Comparison of ENCODE assay signal across 8 cellular contexts in genomic region chr15:74780983-74781672, GRCh38. TPM values are rescaled to one million over a fixed set of nuclear protein-coding genes. Genes with fewer than 3 reads are reported as not detected.
DNase-seq lines count a peak whose midpoint lies in the region; ATAC-seq, FAIRE-seq and TF ChIP-seq lines count a peak whose summit lies in the region.

No MANE protein-coding gene starts in this region.

- no peak for TF ChIP-seq CTCF in GM12878 (IDR thresholded peaks at IDR 0.05 in 2 of 3, conservative IDR thresholded peaks at IDR 0.05 in 1 of 3; ENCODE audit: control insufficient read depth in 2 of 3, extremely low read depth in 1 of 3, insufficient read depth in 1 of 3, low read depth in 3 of 3, low read length in 3 of 3)
- TF ChIP-seq CTCF in lung (IDR thresholded peaks at IDR 0.05; ENCODE audit: control extremely low read depth, extremely low read depth): no peak
- peak in 1 of 6 experiments; percentile 6 for TF ChIP-seq CTCF in upper lobe of left lung (IDR thresholded peaks at IDR 0.05)

- peak overlapping the region; percentile 99 for H3K4me2 ChIP-seq in GM12878 (ENCODE audit: control insufficient read depth, insufficient read depth)

- TF ChIP-seq RAD21 in GM12878 (IDR thresholded peaks at IDR 0.05; ENCODE audit: insufficient read depth, low read depth, low read length): no peak

- peaks cover 60% of the 10 kb centered on the region for H3K79me2 ChIP-seq in GM12878 (ENCODE audit: control insufficient read depth, insufficient read depth, low read length)

- H3K27ac ChIP-seq in GM12878 (ENCODE audit: control insufficient read depth, insufficient read depth): peak overlapping the region; percentile 93
- peak overlapping the region in 1 of 2 donors; percentile 65 for H3K27ac ChIP-seq in lung (ENCODE audit: low read depth in 1 of 2, low read length in 1 of 2)
- H3K27ac ChIP-seq in upper lobe of left lung: peak overlapping the region; percentile 58 to 98 (median 70)

- H3K9me3 ChIP-seq in GM12878 (replicated peaks; ENCODE audit: control insufficient read depth, insufficient read depth, low read length) (no peaks in the 10 kb centered on the region), lung (ENCODE audit: control insufficient read depth in 2 of 2, insufficient read depth in 1 of 2, low read length in 1 of 2) (no peaks in the 10 kb centered on the region), upper lobe of left lung (no peaks in the 10 kb centered on the region)

- TF ChIP-seq POLR2A in GM12891 (IDR thresholded peaks at IDR 0.05; ENCODE audit: low read depth, low read length): peak; percentile 43; the same call in 1 of the 2 replicates
- peak; percentile 70 for TF ChIP-seq POLR2A in GM12878 (IDR thresholded peaks at IDR 0.05; ENCODE audit: low read depth, low read length)
- TF ChIP-seq POLR2A in upper lobe of left lung (IDR thresholded peaks at IDR 0.05): peak in 1 of 4 donors; percentile 39

- TF ChIP-seq EP300 in GM12878 (IDR thresholded peaks at IDR 0.05; ENCODE audit: borderline replicate concordance in 1 of 2, control insufficient read depth in 1 of 2, low read depth in 2 of 2, low read length in 2 of 2) (0 out of 4 replicates have a peak, but pooled peaks of 1 of the 2 experiments have one; percentile 27), upper lobe of left lung (IDR thresholded peaks at IDR 0.05) (no peak)

- FAIRE-seq in GM12891 (lab: Jason Lieb, UNC) (no peak), GM12878 (lab: Jason Lieb, UNC) (no peak)

- no peaks in the 10 kb centered on the region for H4K20me1 ChIP-seq in GM12878 (ENCODE audit: control insufficient read depth, insufficient read depth)

- WGBS in GM12878 (ENCODE audit: insufficient coverage, insufficient replicate concordance, low lambda C conversion rate, missing lambda C conversion rate): under 1% methylated on average over 18 of the region's 18 CpGs
- WGBS in lung, 2 donors: 6 to 14% methylated on average over 18 of the region's 18 CpGs
- 11 to 13% methylated on average over 18 of the region's 18 CpGs for WGBS in upper lobe of left lung, 2 donors

- RAD21 ChIA-PET in GM12878 (lab: Charles Lee; ENCODE audit: unreplicated experiment): interaction anchor here (0.6 to 25.2 kb wide), 4 partner anchors 1 to 93 kb away, joined by 3 to 1186 read pairs (median 600); partner anchors contain the start of genes CSK and SCAMP2

- peak overlapping the region; percentile 82 for H3K9ac ChIP-seq in GM12878 (ENCODE audit: control insufficient read depth, insufficient read depth, low read length)

- H3K4me1 ChIP-seq in GM12878 (ENCODE audit: control insufficient read depth, insufficient read depth, low read length): peaks cover 59% of the 10 kb centered on the region
- H3K4me1 ChIP-seq in lung (ENCODE audit: control insufficient read depth in 2 of 2, insufficient read depth in 2 of 2, low read length in 2 of 2): peaks cover 17 to 40% of the 10 kb centered on the region in 2 donors
- peaks cover 71 to 84% (median 77%) of the 10 kb centered on the region in 4 donors for H3K4me1 ChIP-seq in upper lobe of left lung

- SMC1A ChIA-PET in GM12878 (lab: Charles Lee; ENCODE audit: uncharacterized antibody, unreplicated experiment): interaction anchor here (1.3 to 17.6 kb wide), 7 partner anchors 9 to 396 kb away, joined by 3 to 811 read pairs (median 10); partner anchors contain the start of gene FAM219B

- no peaks in the 10 kb centered on the region for H3K27me3 ChIP-seq in GM12878 (replicated peaks in 1 of 2; ENCODE audit: control insufficient read depth in 2 of 2, insufficient read depth in 2 of 2, low read length in 1 of 2)
- H3K27me3 ChIP-seq in lung (ENCODE audit: control insufficient read depth, insufficient read depth): no peaks in the 10 kb centered on the region
- no peaks in the 10 kb centered on the region for H3K27me3 ChIP-seq in upper lobe of left lung

- H3K4me3 ChIP-seq in GM12878 (peak overlapping the region; percentile 89), lung (peak overlapping the region; percentile 34), upper lobe of left lung (peak overlapping the region; percentile 22 to 90 (median 88))

- peak overlapping the region; percentile 29; the same call in 1 of the 2 replicates for H2AFZ ChIP-seq in GM12878 (ENCODE audit: control insufficient read depth, low read depth, low read length)

- DNase-seq in GM12891 (ENCODE audit: insufficient read length, low spot score): no peak
- DNase-seq in NCI-H69 (lab: John Stamatoyannopoulos, UW): peak; percentile 27
- no peak for DNase-seq in GM12878 (ENCODE audit: low read depth, low spot score)
- no peak for DNase-seq in lung (ENCODE audit: low spot score)
- DNase-seq in upper lobe of left lung: peak in 1 of 2 donors; percentile 78
- DNase-seq in activated CD8-positive, alpha-beta memory T cell treated with anti-CD3 and anti-CD28 coated beads, Interleukin-2, amount 50 U/mL, for 48 hours: no peak

- BruUV-seq in GM12878 (replicated peaks; lab: Mats Ljungman, UMichigan): no TSS peak

- CTCF ChIA-PET in GM12878 (lab: Yijun Ruan, JAX): interaction anchor here (0.8 to 25.9 kb wide), 10 partner anchors 5 to 398 kb away, joined by 3 to 1288 read pairs (median 6); partner anchors contain the start of gene CSK

- in situ Hi-C loops in GM12878 (cut with MboI): loop anchor here (5.0 kb wide), 1 partner anchor 384 kb away; no protein-coding TSS in a partner anchor

- POLR2A ChIA-PET in GM12878 (lab: Charles Lee): interaction anchor here (0.5 to 17.5 kb wide), 7 partner anchors 8 to 378 kb away, joined by 3 to 602 read pairs (median 3); partner anchors contain the start of genes CLK3 and CSK

- ATAC-seq in GM12878: peak; percentile 16
- ATAC-seq in lung (ENCODE audit: insufficient read depth, low FRiP score): no peak
- ATAC-seq in upper lobe of left lung (ENCODE audit: low FRiP score in 2 of 2): peak in 1 of 2 donors; percentile 2
- no peak for ATAC-seq in HG03108 (IDR thresholded peaks at IDR 0.05; ENCODE audit: unreplicated experiment)
- ATAC-seq in GM18502 (IDR thresholded peaks at IDR 0.05; ENCODE audit: poor library complexity, unreplicated experiment): no peak

- H3K36me3 ChIP-seq in GM12878 (ENCODE audit: control insufficient read depth in 2 of 2, insufficient read depth in 2 of 2, low read length in 1 of 2): no peaks in the 10 kb centered on the region; a peak in 1 of 4 replicates
- peaks cover 0 to 2% of the 10 kb centered on the region in 2 donors for H3K36me3 ChIP-seq in lung (ENCODE audit: control insufficient read depth in 2 of 2, insufficient read depth in 2 of 2, low read length in 2 of 2)
- no peaks in the 10 kb centered on the region for H3K36me3 ChIP-seq in upper lobe of left lung

- intact Hi-C loops in GM12878 (cut with micrococcal nuclease; ENCODE audit: unreplicated experiment): loop anchor here (1.0 kb wide), 1 partner anchor 19 kb away; no protein-coding TSS in a partner anchor

RNA-seq across cellular contexts. Expression of gene CSK, which starts 0.8 kb away (rescaled TPM):
- 116 TPM for polyA plus RNA-seq in GM12891 (2012; ENCODE audit: low read depth, missing spikeins)
- 239 and 258 TPM in 2 replicates for total RNA-seq in GM12878 (2013; cell fraction: nucleolus; rRNA removed)
- total RNA-seq in GM12878 (2014; rRNA removed) (70.9 and 77.3 TPM in 2 replicates), GM12878 (2014; rRNA removed; fragmentation: Illumina TruSeq; extraction: Trizol) (68.1 and 70.9 TPM in 2 replicates), GM12878 (2021) (313 and 327 TPM in 2 replicates), lung (10 to 100 TPM; 39.7 to 82.9 TPM), upper lobe of left lung (100 to 1,000 TPM in 1 of 6 donors, 10 to 100 TPM in 5; 32.7 to 104 (median 64.8) TPM)
- 88.8 TPM for polyA plus RNA-seq in GM12878 (2011; ENCODE audit: low read depth)
- polyA plus RNA-seq in GM12878 (2011; rRNA removed) (54.2 and 107 TPM in 2 replicates), GM12878 (2014; fragmentation: Illumina TruSeq; extraction: Trizol) (39.6 and 132 TPM in 2 replicates), GM12878 (2014; fragmentation: Nextera tagmentation; extraction: Ambion mirVana) (10 to 100 TPM in 1 of 2 experiments, 1 to 10 TPM in 1; 3.4 to 11.5 TPM), GM12878 (2014; rRNA removed) (134 and 172 TPM in 2 replicates), GM12878 (2016; fragmentation: Nextera tagmentation; extraction: Ambion mirVana) (10 to 100 TPM; 53.4 to 74.3 TPM), lung (10 to 100 TPM; 40.9 to 99.1 TPM)
- polyA plus RNA-seq in GM12878 (2011; cell fraction: cytosol; rRNA removed): 137 and 141 TPM in 2 replicates
- polyA plus RNA-seq in GM12878 (2011; cell fraction: nucleus; rRNA removed): 436 and 515 TPM in 2 replicates
- polyA plus RNA-seq in GM12878 (2012): 170 and 175 TPM in 2 replicates
- 134 and 177 TPM in 2 replicates for polyA minus RNA-seq in GM12878 (2011; rRNA and poly(A)+ RNA removed)
- polyA minus RNA-seq in GM12878 (2011; cell fraction: cytosol; rRNA and poly(A)+ RNA removed): 98.8 and 103 TPM in 2 replicates
- 80.9 and 166 TPM in 2 replicates for polyA minus RNA-seq in GM12878 (2011; cell fraction: nucleus; rRNA and poly(A)+ RNA removed)

RNA-seq across cellular contexts. Expression of gene LMAN1L, which starts 31.5 kb away (rescaled TPM):
- polyA plus RNA-seq in GM12891 (2012; ENCODE audit: low read depth, missing spikeins): 0.28 TPM
- 0.47 and 0.61 TPM in 2 replicates for total RNA-seq in GM12878 (2013; cell fraction: nucleolus; rRNA removed)
- total RNA-seq in GM12878 (2014; rRNA removed) (not detected in 2 replicates), GM12878 (2014; rRNA removed; fragmentation: Illumina TruSeq; extraction: Trizol) (not detected in 2 replicates), GM12878 (2021) (not detected in 2 replicates), lung (under 1 TPM in 1 of 2 donors, not detected in 1; 0.31 TPM), upper lobe of left lung (1 to 10 TPM in 1 of 6 donors, not detected in 5; 1.0 TPM)
- not detected for polyA plus RNA-seq in GM12878 (2011; ENCODE audit: low read depth)
- polyA plus RNA-seq in GM12878 (2011; rRNA removed) (not detected in 2 replicates), GM12878 (2014; fragmentation: Illumina TruSeq; extraction: Trizol) (not detected in 2 replicates), GM12878 (2014; fragmentation: Nextera tagmentation; extraction: Ambion mirVana) (not detected), GM12878 (2014; rRNA removed) (not detected in 2 replicates), GM12878 (2016; fragmentation: Nextera tagmentation; extraction: Ambion mirVana) (not detected), lung (under 1 TPM in 1 of 2 donors, not detected in 1; 0.11 TPM)
- polyA plus RNA-seq in GM12878 (2011; cell fraction: cytosol; rRNA removed): not detected in 2 replicates
- 0.16 and 0.76 TPM in 2 replicates for polyA plus RNA-seq in GM12878 (2011; cell fraction: nucleus; rRNA removed)
- 0.20 and 0.32 TPM in 2 replicates for polyA plus RNA-seq in GM12878 (2012)
- polyA minus RNA-seq in GM12878 (2011; rRNA and poly(A)+ RNA removed): 0.29 TPM in 1 of 2 replicates, not detected in the other
- polyA minus RNA-seq in GM12878 (2011; cell fraction: cytosol; rRNA and poly(A)+ RNA removed): not detected in 2 replicates
- polyA minus RNA-seq in GM12878 (2011; cell fraction: nucleus; rRNA and poly(A)+ RNA removed): not detected in 2 replicates

RNA-seq across cellular contexts. Expression of gene CYP1A2, which starts 32.5 kb away (rescaled TPM):
- polyA plus RNA-seq in GM12891 (2012; ENCODE audit: low read depth, missing spikeins): not detected
- not detected in 2 replicates for total RNA-seq in GM12878 (2013; cell fraction: nucleolus; rRNA removed)
- not detected in 2 replicates for total RNA-seq in GM12878 (2014; rRNA removed)
- total RNA-seq in GM12878 (2014; rRNA removed; fragmentation: Illumina TruSeq; extraction: Trizol): not detected in 2 replicates
- not detected in 2 replicates for total RNA-seq in GM12878 (2021)
- polyA plus RNA-seq in GM12878 (2011; ENCODE audit: low read depth): not detected
- 0.03 TPM in 1 of 2 replicates, not detected in the other for polyA plus RNA-seq in GM12878 (2011; rRNA removed)
- polyA plus RNA-seq in GM12878 (2011; cell fraction: cytosol; rRNA removed): not detected in 2 replicates
- not detected in 2 replicates for polyA plus RNA-seq in GM12878 (2011; cell fraction: nucleus; rRNA removed)
- not detected in 2 replicates for polyA plus RNA-seq in GM12878 (2012)
- polyA plus RNA-seq in GM12878 (2014; fragmentation: Illumina TruSeq; extraction: Trizol): not detected in 2 replicates
- polyA plus RNA-seq in GM12878 (2014; fragmentation: Nextera tagmentation; extraction: Ambion mirVana): not detected
- polyA plus RNA-seq in GM12878 (2014; rRNA removed): not detected in 2 replicates
- under 1 TPM; 0.05 to 0.09 TPM for polyA plus RNA-seq in GM12878 (2016; fragmentation: Nextera tagmentation; extraction: Ambion mirVana)
- not detected in 2 replicates for polyA minus RNA-seq in GM12878 (2011; rRNA and poly(A)+ RNA removed)
- polyA minus RNA-seq in GM12878 (2011; cell fraction: cytosol; rRNA and poly(A)+ RNA removed): not detected in 2 replicates
- not detected in 2 replicates for polyA minus RNA-seq in GM12878 (2011; cell fraction: nucleus; rRNA and poly(A)+ RNA removed)
- under 1 TPM in 1 of 2 donors, not detected in 1; 0.17 TPM for total RNA-seq in lung
- polyA plus RNA-seq in lung: under 1 TPM; 0.05 to 0.57 TPM
- under 1 TPM in 2 of 6 donors, not detected in 4; 0.15 to 0.80 TPM for total RNA-seq in upper lobe of left lung

RNA-seq across cellular contexts. Expression of gene CPLX3, which starts 45.3 kb away (rescaled TPM):
- 0.15 TPM for polyA plus RNA-seq in GM12891 (2012; ENCODE audit: low read depth, missing spikeins)
- not detected in 2 replicates for total RNA-seq in GM12878 (2013; cell fraction: nucleolus; rRNA removed)
- total RNA-seq in GM12878 (2014; rRNA removed) (0.11 TPM in 1 of 2 replicates, not detected in the other), GM12878 (2014; rRNA removed; fragmentation: Illumina TruSeq; extraction: Trizol) (not detected in 2 replicates), GM12878 (2021) (not detected in 2 replicates), lung (not detected), upper lobe of left lung (not detected)
- polyA plus RNA-seq in GM12878 (2011; ENCODE audit: low read depth): not detected
- polyA plus RNA-seq in GM12878 (2011; rRNA removed) (not detected in 2 replicates), GM12878 (2014; fragmentation: Illumina TruSeq; extraction: Trizol) (not detected in 2 replicates), GM12878 (2014; fragmentation: Nextera tagmentation; extraction: Ambion mirVana) (under 1 TPM in 1 of 2 experiments, not detected in 1; 0.02 TPM), GM12878 (2014; rRNA removed) (0.04 TPM in 1 of 2 replicates, not detected in the other), GM12878 (2016; fragmentation: Nextera tagmentation; extraction: Ambion mirVana) (not detected), lung (under 1 TPM; 0.10 to 0.13 TPM)
- polyA plus RNA-seq in GM12878 (2011; cell fraction: cytosol; rRNA removed): not detected in 2 replicates
- 0.16 and 0.24 TPM in 2 replicates for polyA plus RNA-seq in GM12878 (2011; cell fraction: nucleus; rRNA removed)
- not detected in 2 replicates for polyA plus RNA-seq in GM12878 (2012)
- not detected in 2 replicates for polyA minus RNA-seq in GM12878 (2011; rRNA and poly(A)+ RNA removed)
- not detected in 2 replicates for polyA minus RNA-seq in GM12878 (2011; cell fraction: cytosol; rRNA and poly(A)+ RNA removed)
- polyA minus RNA-seq in GM12878 (2011; cell fraction: nucleus; rRNA and poly(A)+ RNA removed): not detected in 2 replicates

RNA-seq across cellular contexts. Expression of gene CYP1A1, which starts 55.8 kb away (rescaled TPM):
- polyA plus RNA-seq in GM12891 (2012; ENCODE audit: low read depth, missing spikeins): 1.1 TPM
- 0.37 and 0.65 TPM in 2 replicates for total RNA-seq in GM12878 (2013; cell fraction: nucleolus; rRNA removed)
- total RNA-seq in GM12878 (2014; rRNA removed) (0.28 TPM in 1 of 2 replicates, not detected in the other), GM12878 (2014; rRNA removed; fragmentation: Illumina TruSeq; extraction: Trizol) (0.09 TPM in 1 of 2 replicates, not detected in the other), GM12878 (2021) (not detected in 2 replicates), lung (under 1 TPM; 0.31 to 1.00 TPM), upper lobe of left lung (1 to 10 TPM in 2 of 6 donors, under 1 TPM in 3, not detected in 1; 0.46 to 6.1 (median 0.92) TPM)
- polyA plus RNA-seq in GM12878 (2011; ENCODE audit: low read depth): 0.31 TPM
- polyA plus RNA-seq in GM12878 (2011; rRNA removed) (0.05 and 0.29 TPM in 2 replicates), GM12878 (2014; fragmentation: Illumina TruSeq; extraction: Trizol) (0.04 TPM in 1 of 2 replicates, not detected in the other), GM12878 (2014; fragmentation: Nextera tagmentation; extraction: Ambion mirVana) (not detected), GM12878 (2014; rRNA removed) (0.04 and 0.22 TPM in 2 replicates), GM12878 (2016; fragmentation: Nextera tagmentation; extraction: Ambion mirVana) (under 1 TPM in 1 of 2 experiments, not detected in 1; 0.71 TPM), lung (10 to 100 TPM in 1 of 2 donors, under 1 TPM in 1; 0.46 to 15.0 TPM)
- 0.12 and 0.25 TPM in 2 replicates for polyA plus RNA-seq in GM12878 (2011; cell fraction: cytosol; rRNA removed)
- 0.19 and 0.30 TPM in 2 replicates for polyA plus RNA-seq in GM12878 (2011; cell fraction: nucleus; rRNA removed)
- polyA plus RNA-seq in GM12878 (2012): 0.41 and 0.60 TPM in 2 replicates
- 0.41 TPM in 1 of 2 replicates, not detected in the other for polyA minus RNA-seq in GM12878 (2011; rRNA and poly(A)+ RNA removed)
- not detected in 2 replicates for polyA minus RNA-seq in GM12878 (2011; cell fraction: cytosol; rRNA and poly(A)+ RNA removed)
- polyA minus RNA-seq in GM12878 (2011; cell fraction: nucleus; rRNA and poly(A)+ RNA removed): 0.36 TPM in 1 of 2 replicates, not detected in the other

Comparison
In these comparisons a context has a peak if more than half of its experiments do, and no peak if none do; other contexts are left out.
1. H3K4me3 ChIP-seq: peak in every context shown above with its lines; median percentile 89 in GM12878; 88 in upper lobe of left lung; 34 in lung.